ENCODE assay signal across 11 cellular contexts in the genomic region with DNA sequence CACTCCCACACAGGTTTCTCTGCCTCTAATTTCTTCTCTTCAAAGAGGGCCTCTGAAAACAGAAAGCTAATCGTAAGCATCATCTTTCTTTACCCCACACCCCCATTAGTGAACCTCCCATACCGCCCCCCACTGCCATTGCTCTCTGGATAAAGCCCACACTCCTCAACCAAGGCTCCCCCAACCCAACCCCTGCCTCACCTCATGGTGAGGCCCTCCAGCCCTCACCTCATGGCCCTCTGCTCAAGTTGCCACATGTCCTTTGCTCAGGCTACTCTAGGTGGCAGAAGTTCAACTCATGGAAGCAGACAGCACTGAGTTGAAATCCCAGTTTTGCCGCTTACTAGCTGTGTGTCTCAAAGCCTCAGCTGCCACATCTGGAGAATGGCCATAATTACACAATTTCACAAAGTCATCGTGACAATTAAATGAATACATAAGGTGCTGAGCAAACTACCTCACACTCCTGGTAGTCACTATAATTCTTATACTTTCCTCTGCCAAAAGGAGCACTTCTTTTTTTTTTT. TPM values are rescaled to one million over a fixed set of nuclear protein-coding genes. Genes with fewer than 3 reads are reported as not detected.
DNase-seq lines count a peak whose midpoint lies in the region; ATAC-seq and TF ChIP-seq lines count a peak whose summit lies in the region.
"Had no signal": no experiment of that assay in that cellular context is flagged by ENCODE, and none has a peak within 500 bp of the region (broad histone marks: within the 10 kb centered on the region; RNA-seq: fewer than 3 reads in every experiment).

No MANE protein-coding gene starts in this region.

- H3K9me3 ChIP-seq in OCI-LY7 (ENCODE audit: low read length), result no peaks in the 10 kb centered on the region
- H3K9me3 ChIP-seq in esophagus (ENCODE audit: control insufficient read depth in 2 of 2, insufficient read depth in 1 of 2, low read depth in 1 of 2, low read length in 1 of 2), result no peaks in the 10 kb centered on the region
- H3K9me3 ChIP-seq: thoracic aorta had no signal

- no peak overlapping the region for H3K4me3 ChIP-seq in OCI-LY7 (ENCODE audit: low read depth, low read length, poor library complexity, severe bottlenecking)
- H3K4me3 ChIP-seq in esophagus (ENCODE audit: low read depth in 1 of 2, low read length in 2 of 2), result no peak overlapping the region
- H3K4me3 ChIP-seq: thoracic aorta had no signal

- no peaks in the 10 kb centered on the region for H3K9me3 Mint-ChIP-seq in activated CD4-positive, alpha-beta T cell treated with anti-CD3 and anti-CD28 coated beads, Interleukin-2, amount 10 ng/mL, durations not matched to agents 7 days and 5 days
- H3K9me3 Mint-ChIP-seq in stimulated activated effector memory CD8-positive, alpha-beta T cell treated with anti-CD3 and anti-CD28 coated beads, Interleukin-12 subunit alpha, Interleukin-12 subunit beta, amount 100 ng/mL, for 72 hours, result no peaks in the 10 kb centered on the region

- no peaks in the 10 kb centered on the region for H3K4me1 Mint-ChIP-seq in activated CD4-positive, alpha-beta T cell treated with anti-CD3 and anti-CD28 coated beads, Interleukin-2, amount 10 ng/mL, durations not matched to agents 7 days and 5 days
- peaks cover 7% of the 10 kb centered on the region for H3K4me1 Mint-ChIP-seq in stimulated activated effector memory CD8-positive, alpha-beta T cell treated with anti-CD3 and anti-CD28 coated beads, Interleukin-12 subunit alpha, Interleukin-12 subunit beta, amount 100 ng/mL, for 72 hours

- POLR2A ChIA-PET in activated CD4-positive, alpha-beta T cell treated with anti-CD3 and anti-CD28 coated beads, Interleukin-2, amount 10 ng/mL, durations not matched to agents 7 days and 5 days (lab: Charles Lee), result interaction anchor here (0.6 kb wide), 2 partner anchors 12 to 164 kb away, joined by 3 to 6 read pairs; partner anchors contain the start of gene IFI6
- POLR2A ChIA-PET in OCI-LY7 (lab: Charles Lee), result interaction anchor here (1.4 kb wide), 1 partner anchor 12 kb away, joined by 5 read pairs; no protein-coding TSS in a partner anchor

- ATAC-seq in stimulated activated effector memory CD8-positive, alpha-beta T cell treated with anti-CD3 and anti-CD28 coated beads, Interleukin-12 subunit alpha, Interleukin-12 subunit beta, amount 100 ng/mL, for 72 hours, result peak; percentile 24
- no peak for ATAC-seq in HG02885 (IDR thresholded peaks at IDR 0.05; ENCODE audit: poor library complexity, unreplicated experiment)

- H3K4me3 Mint-ChIP-seq in activated CD4-positive, alpha-beta T cell treated with anti-CD3 and anti-CD28 coated beads, Interleukin-2, amount 10 ng/mL, durations not matched to agents 7 days and 5 days, result no peak overlapping the region
- H3K4me3 Mint-ChIP-seq in stimulated activated effector memory CD8-positive, alpha-beta T cell treated with anti-CD3 and anti-CD28 coated beads, Interleukin-12 subunit alpha, Interleukin-12 subunit beta, amount 100 ng/mL, for 72 hours, result no peak overlapping the region

- 48 to 66% methylated on average over 4 of the region's 4 CpGs for WGBS in esophagus, 2 donors

- no peaks in the 10 kb centered on the region for H3K27me3 ChIP-seq in esophagus (ENCODE audit: control insufficient read depth in 1 of 2, insufficient read depth in 2 of 2, low read length in 2 of 2)

- no peaks in the 10 kb centered on the region for H3K79me2 ChIP-seq in OCI-LY7 (ENCODE audit: insufficient read depth, low read depth, low read length)

- H3K9me2 ChIP-seq in OCI-LY7 (ENCODE audit: insufficient read depth, low read length), result no peaks in the 10 kb centered on the region

- no peaks in the 10 kb centered on the region for H4K20me1 ChIP-seq in OCI-LY7 (ENCODE audit: insufficient read depth, low read length)

- no peaks in the 10 kb centered on the region for H3K36me3 Mint-ChIP-seq in activated CD4-positive, alpha-beta T cell treated with anti-CD3 and anti-CD28 coated beads, Interleukin-2, amount 10 ng/mL, durations not matched to agents 7 days and 5 days (ENCODE audit: low read depth)
- no peaks in the 10 kb centered on the region for H3K36me3 Mint-ChIP-seq in stimulated activated effector memory CD8-positive, alpha-beta T cell treated with anti-CD3 and anti-CD28 coated beads, Interleukin-12 subunit alpha, Interleukin-12 subunit beta, amount 100 ng/mL, for 72 hours

- intact Hi-C loops in OCI-LY7 (cut with micrococcal nuclease; ENCODE audit: unreplicated experiment), result no loop called here

- peak; percentile 63 for TF ChIP-seq CTCF in OCI-LY7 (conservative IDR thresholded peaks at IDR 0.05; ENCODE audit: low read length)

- no peaks in the 10 kb centered on the region for H3K36me3 ChIP-seq in OCI-LY7 (ENCODE audit: insufficient read depth, low read length)
- no peaks in the 10 kb centered on the region for H3K36me3 ChIP-seq in esophagus (ENCODE audit: control insufficient read depth in 2 of 2, insufficient read depth in 2 of 2, low read length in 1 of 2)
- H3K36me3 ChIP-seq: thoracic aorta had no signal

- no TSS peak for BruUV-seq in OCI-LY7 (replicated peaks; lab: Mats Ljungman, UMichigan)

- H2AFZ ChIP-seq in OCI-LY7 (ENCODE audit: low read length), result peak overlapping the region; percentile 37; the same call in 1 of the 2 replicates

- H3K4me1 ChIP-seq in OCI-LY7 (ENCODE audit: insufficient read depth, low read length, poor library complexity, severe bottlenecking) (peaks cover 6% of the 10 kb centered on the region), esophagus (ENCODE audit: control insufficient read depth in 2 of 2, insufficient read depth in 2 of 2, low read length in 1 of 2) (peaks cover 0 to 11% of the 10 kb centered on the region in 2 donors)

- CTCF ChIA-PET in activated CD4-positive, alpha-beta T cell treated with anti-CD3 and anti-CD28 coated beads, Interleukin-2, amount 10 ng/mL, durations not matched to agents 7 days and 5 days (lab: Charles Lee), result interaction anchor here (0.7 to 1.4 kb wide), 4 partner anchors 14 to 218 kb away, joined by 3 to 5 read pairs (median 3); partner anchors contain the start of gene FAM76A
- CTCF ChIA-PET in OCI-LY7 (lab: Charles Lee; ENCODE audit: unreplicated experiment), result no interaction called here

- no peak overlapping the region for H3K4me2 ChIP-seq in OCI-LY7 (ENCODE audit: low read length)

- H3K27me3 Mint-ChIP-seq in activated CD4-positive, alpha-beta T cell treated with anti-CD3 and anti-CD28 coated beads, Interleukin-2, amount 10 ng/mL, durations not matched to agents 7 days and 5 days, result no peaks in the 10 kb centered on the region

- H3K27ac Mint-ChIP-seq in activated CD4-positive, alpha-beta T cell treated with anti-CD3 and anti-CD28 coated beads, Interleukin-2, amount 10 ng/mL, durations not matched to agents 7 days and 5 days, result peak overlapping the region; percentile 72
- peak overlapping the region; percentile 63 for H3K27ac Mint-ChIP-seq in stimulated activated effector memory CD8-positive, alpha-beta T cell treated with anti-CD3 and anti-CD28 coated beads, Interleukin-12 subunit alpha, Interleukin-12 subunit beta, amount 100 ng/mL, for 72 hours

- H3K27ac ChIP-seq in OCI-LY7 (ENCODE audit: low read depth, low read length, poor library complexity, severe bottlenecking) (no peak overlapping the region), esophagus (ENCODE audit: low read depth in 2 of 2, low read length in 1 of 2) (peak overlapping the region; percentile 64 to 96)
- H3K27ac ChIP-seq: epithelial cell of prostate, thoracic aorta had no signal

- no peak for DNase-seq in activated CD4-positive, alpha-beta T cell treated with anti-CD3 and anti-CD28 coated beads, Interleukin-2, amount 10 ng/mL, durations not matched to agents 7 days and 5 days
- DNase-seq in activated CD4-positive, alpha-beta T cell treated with anti-CD3 and anti-CD28 coated beads for 48 hours, result no peak
- DNase-seq in OCI-LY7 (ENCODE audit: low spot score) (peak; percentile 62), glomerular visceral epithelial cell (ENCODE audit: extremely low spot score) (no peak), ecto neural progenitor cell (ENCODE audit: low spot score) (no peak)
- DNase-seq in stimulated activated effector memory CD8-positive, alpha-beta T cell treated with anti-CD3 and anti-CD28 coated beads, Interleukin-12 subunit alpha, Interleukin-12 subunit beta, amount 100 ng/mL, for 72 hours (ENCODE audit: low spot score in 2 of 2), result no peak
- DNase-seq: NCI-H226 had no signal

RNA-seq across cellular contexts. Expression of gene WASF2, which starts 18.2 kb away (rescaled TPM):
- 100 to 1,000 TPM; 137 to 143 TPM for total RNA-seq in activated CD4-positive, alpha-beta T cell treated with anti-CD3 and anti-CD28 coated beads, Interleukin-2, amount 10 ng/mL, durations not matched to agents 7 days and 5 days
- 25.1 and 26.9 TPM in 2 replicates for total RNA-seq in OCI-LY7 (2014; rRNA removed; shearing (Covaris generic))
- 106 and 110 TPM in 2 replicates for total RNA-seq in OCI-LY7 (2022)
- 10 to 100 TPM; 47.8 TPM for polyA plus RNA-seq in esophagus
